ENCODE assay signal across 27 cellular contexts in genomic region chr3:190706582-190706981, GRCh38.
"Had no signal": no experiment of that assay in that cellular context is flagged by ENCODE, and none has a peak within 500 bp of the region (broad histone marks: within the 10 kb centered on the region; RNA-seq: fewer than 3 reads in every experiment).

No MANE protein-coding gene starts in this region.

- H3K9me3 Mint-ChIP-seq: effector memory CD8-positive, alpha-beta T cell; naive B cell; natural killer cell treated with Interleukin-12 subunit alpha and Interleukin-12 subunit beta and Interleukin-15 and Interleukin-18, amount 100 ng/mL, for 72 hours; neural crest cell; type B pancreatic cell had no signal

- H3K4me1 Mint-ChIP-seq: naive B cell, neural crest cell had no signal

- H3K4me3 Mint-ChIP-seq: effector memory CD8-positive, alpha-beta T cell; mesothelial cell of epicardium; naive B cell; natural killer cell treated with Interleukin-12 subunit alpha and Interleukin-12 subunit beta and Interleukin-15 and Interleukin-18, amount 100 ng/mL, for 72 hours; neural crest cell; type B pancreatic cell had no signal

- H3K36me3 Mint-ChIP-seq: naive B cell; natural killer cell treated with Interleukin-12 subunit alpha and Interleukin-12 subunit beta and Interleukin-15 and Interleukin-18, amount 100 ng/mL, for 72 hours; type B pancreatic cell had no signal

- ATAC-seq: effector memory CD8-positive, alpha-beta T cell; heart right ventricle; left cardiac atrium; left lung; mucosa of descending colon; natural killer cell treated with Interleukin-12 subunit alpha and Interleukin-12 subunit beta and Interleukin-15 and Interleukin-18, amount 100 ng/mL, for 72 hours; pancreas; right lobe of liver had no signal

- DNase-seq: cortex of kidney; effector memory CD8-positive, alpha-beta T cell; erythroblast; esophagus squamous epithelium; foreskin melanocyte; glutamatergic neuron; heart right ventricle; hippocampal formation; left cardiac atrium; left lung; mesenchymal stem cell; mucosa of descending colon; naive B cell; pancreas; right lobe of liver; small intestine; stimulated activated CD4-positive, alpha-beta T cell treated with anti-CD3 and anti-CD28 coated beads, Interleukin-15, amount 100 ng/mL, for 24 hours; stimulated activated CD4-positive, alpha-beta T cell treated with anti-CD3 and anti-CD28 coated beads, Interleukin-2, amount 100 ng/mL, for 48 hours; stimulated activated naive CD4-positive, alpha-beta T cell; substantia nigra; testis; tibial artery had no signal

- H3K27me3 Mint-ChIP-seq: progenitor cell of endocrine pancreas, type B pancreatic cell had no signal

- H3K27ac Mint-ChIP-seq: mesothelial cell of epicardium; natural killer cell treated with Interleukin-12 subunit alpha and Interleukin-12 subunit beta and Interleukin-15 and Interleukin-18, amount 100 ng/mL, for 72 hours; progenitor cell of endocrine pancreas; type B pancreatic cell had no signal
